ENCODE assay signal across 36 cellular contexts in the genomic region with DNA sequence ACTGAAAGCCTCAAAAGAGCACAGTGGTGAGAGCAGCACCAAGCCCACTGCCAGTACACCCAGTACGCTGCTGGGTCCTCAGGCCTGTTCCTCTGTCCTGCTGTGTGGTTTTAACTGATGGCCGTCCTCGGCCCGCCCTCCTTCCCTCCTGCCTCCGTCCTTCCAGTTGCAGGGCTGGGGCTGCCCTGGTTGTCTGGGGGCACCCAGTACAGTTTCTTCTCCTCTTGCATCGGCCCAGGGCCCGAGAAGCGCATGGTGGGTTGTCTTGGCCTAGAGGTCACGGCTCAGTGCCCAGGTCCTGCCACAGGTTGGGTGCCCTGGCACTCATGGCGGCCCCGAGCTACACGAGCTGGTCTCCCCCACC.
"Had no signal": no experiment of that assay in that cellular context is flagged by ENCODE, and none has a peak within 500 bp of the region (broad histone marks: within the 10 kb centered on the region; RNA-seq: fewer than 3 reads in every experiment).

No MANE protein-coding gene starts in this region.

- H3K36me3 ChIP-seq: breast epithelium had no signal

- H3K4me1 ChIP-seq: adrenal gland, body of pancreas, breast epithelium, SJCRH30 had no signal

- H3K27me3 ChIP-seq: adrenal gland, body of pancreas, breast epithelium, Peyer's patch, SJCRH30 had no signal

- H3K4me3 ChIP-seq: adrenal gland, body of pancreas, breast epithelium, Peyer's patch, SJCRH30, SK-N-MC had no signal

- DNase-seq: activated CD4-positive, alpha-beta T cell treated with anti-CD3 and anti-CD28 coated beads for 1 hour; activated CD4-positive, alpha-beta T cell treated with anti-CD3 and anti-CD28 coated beads, Interleukin-2, amount 10 ng/mL, durations not matched to agents 24 days and 14 days; activated CD4-positive, alpha-beta T cell treated with anti-CD3 and anti-CD28 coated beads, Interleukin-2, amount 50 U/mL, for 4 hours; activated CD4-positive, CD25-positive, alpha-beta regulatory T cell; activated CD8-positive, alpha-beta memory T cell treated with anti-CD3 and anti-CD28 coated beads, Interleukin-2, amount 50 U/mL, for 4 hours; activated gamma-delta T cell treated with Interleukin-2 at 50 U/mL for 16 hours; activated naive CD4-positive, alpha-beta T cell treated with anti-CD3 and anti-CD28 coated beads for 36 hours; activated T-cell treated with anti-CD3 and anti-CD28 coated beads for 4 hours; activated T-cell treated with anti-CD3 and anti-CD28 coated beads, Interleukin-2, amount 50 U/mL, for 4 hours; Kasumi-1; KG1; MM.1S; MV-4-11; NCI-H1092 treated with DMSO at 0.1 percent for 48 hours; NCI-H1417; NCI-H146; NCI-H187; NCI-H2029 treated with DMSO at 0.1 percent for 48 hours; NCI-H2107; NCI-H2171; NCI-H510A; NCI-H526; NCI-H748 treated with DMSO at 0.1 percent for 48 hours; NK-92 treated with Interleukin-12 subunit alpha and Interleukin-12 subunit beta, amount 100 ng/mL, for 24 hours; PC-3; Right ventricle myocardium superior; RPMI8226; SJCRH30; T1000; WERI-Rb-1 had no signal

- ATAC-seq: activated naive CD4-positive, alpha-beta T cell treated with anti-CD3 and anti-CD28 coated beads, Interleukin-2, amount 50 U/mL, for 72 hours; activated T-cell treated with anti-CD3 and anti-CD28 coated beads, Interleukin-2, amount 50 U/mL, for 4 hours; body of pancreas; PC-3 had no signal

- H3K9me3 ChIP-seq: adrenal gland, body of pancreas, breast epithelium, Peyer's patch, SJCRH30 had no signal

- H3K27ac ChIP-seq: adrenal gland, body of pancreas, breast epithelium, Peyer's patch, SJCRH30, SK-N-MC, WERI-Rb-1 had no signal
